ENCODE assay signal across 26 cellular contexts in the genomic region with DNA sequence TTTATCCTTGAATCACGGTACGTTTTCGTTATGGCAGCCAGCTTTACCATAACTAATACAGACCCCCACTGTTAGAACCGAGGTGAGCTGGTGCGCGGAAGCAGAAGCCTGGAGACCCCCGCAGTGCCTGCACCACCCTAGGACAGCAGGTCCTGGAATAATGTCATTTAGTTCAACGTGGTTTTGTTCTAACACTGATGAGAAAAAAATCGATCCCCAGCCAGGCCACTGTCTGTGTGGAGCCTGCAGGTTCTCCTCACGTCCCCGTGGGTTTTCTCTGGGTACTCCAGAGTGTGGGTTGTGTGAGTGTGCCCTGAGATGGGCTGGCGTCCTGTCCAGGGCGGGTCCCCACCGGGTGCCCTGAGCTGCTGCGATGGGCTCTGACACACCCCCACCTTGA.
"Had no signal": no experiment of that assay in that cellular context is flagged by ENCODE, and none has a peak within 500 bp of the region (broad histone marks: within the 10 kb centered on the region; RNA-seq: fewer than 3 reads in every experiment).

No MANE protein-coding gene starts in this region.

- H3K9ac ChIP-seq: KMS-11 had no signal

- H3K9me3 Mint-ChIP-seq: activated B cell treated with CpG ODN at 0.5 μM for 24 hours, T-cell had no signal

- DNase-seq: activated B cell treated with CpG ODN at 0.5 μM for 24 hours; activated CD4-positive, alpha-beta memory T cell treated with anti-CD3 and anti-CD28 coated beads, Interleukin-2, amount 10 ng/mL, durations not matched to agents 7 days and 5 days; activated CD4-positive, alpha-beta T cell treated with anti-CD3 and anti-CD28 coated beads for 1 hour; activated CD4-positive, alpha-beta T cell treated with anti-CD3 and anti-CD28 coated beads, Interleukin-2, amount 50 U/mL, for 1 hour; activated gamma-delta T cell; activated naive CD4-positive, alpha-beta T cell treated with anti-CD3 and anti-CD28 coated beads for 36 hours; activated T-cell treated with anti-CD3 and anti-CD28 coated beads for 4 hours; activated T-cell treated with anti-CD3 and anti-CD28 coated beads, Interleukin-2, amount 50 U/mL, for 48 hours; amygdala; NCI-H1092; NCI-H1417; NCI-H1694; NCI-H2029; NCI-H2107; NCI-H345; NCI-H510A; NCI-H526 treated with DMSO at 0.1 percent for 48 hours; SIG-M5; T-cell; T-helper 2 cell; T1000 had no signal

- H3K36me3 Mint-ChIP-seq: activated naive CD8-positive, alpha-beta T cell; brain; T-cell had no signal

- ATAC-seq: activated T-helper 17 cell treated with anti-CD3 and anti-CD28 coated beads, Interleukin-2, amount 50 U/mL, for 72 hours; T-cell had no signal

- H3K27ac Mint-ChIP-seq: activated B cell treated with CpG ODN at 0.5 μM for 24 hours; activated CD4-positive, alpha-beta memory T cell treated with anti-CD3 and anti-CD28 coated beads, Interleukin-2, amount 10 ng/mL, durations not matched to agents 7 days and 5 days; activated naive CD4-positive, alpha-beta T cell treated with anti-CD3 and anti-CD28 coated beads for 36 hours; activated naive CD8-positive, alpha-beta T cell; activated T-helper 17 cell treated with anti-CD3 and anti-CD28 coated beads, Interleukin-2, amount 50 U/mL, for 72 hours; T-cell had no signal

- H3K4me3 Mint-ChIP-seq: activated B cell treated with CpG ODN at 0.5 μM for 24 hours; activated CD4-positive, alpha-beta memory T cell treated with anti-CD3 and anti-CD28 coated beads, Interleukin-2, amount 10 ng/mL, durations not matched to agents 7 days and 5 days; activated naive CD4-positive, alpha-beta T cell treated with anti-CD3 and anti-CD28 coated beads for 36 hours; activated naive CD8-positive, alpha-beta T cell; activated T-helper 17 cell treated with anti-CD3 and anti-CD28 coated beads, Interleukin-2, amount 50 U/mL, for 72 hours; brain; T-cell had no signal

- H3K36me3 ChIP-seq: cardiac muscle cell had no signal

- H3K4me3 ChIP-seq: cardiac muscle cell had no signal

- H3K27me3 ChIP-seq: cardiac muscle cell had no signal

- H3K4me2 ChIP-seq: KMS-11 had no signal

- H3K27me3 Mint-ChIP-seq: activated B cell treated with CpG ODN at 0.5 μM for 24 hours; activated CD4-positive, alpha-beta memory T cell treated with anti-CD3 and anti-CD28 coated beads, Interleukin-2, amount 10 ng/mL, durations not matched to agents 7 days and 5 days; activated naive CD8-positive, alpha-beta T cell; brain; T-cell had no signal

- H3K27ac ChIP-seq: cardiac muscle cell, KMS-11 had no signal
